Comparison of ENCODE assay signal across 22 cellular contexts in the genomic region with DNA sequence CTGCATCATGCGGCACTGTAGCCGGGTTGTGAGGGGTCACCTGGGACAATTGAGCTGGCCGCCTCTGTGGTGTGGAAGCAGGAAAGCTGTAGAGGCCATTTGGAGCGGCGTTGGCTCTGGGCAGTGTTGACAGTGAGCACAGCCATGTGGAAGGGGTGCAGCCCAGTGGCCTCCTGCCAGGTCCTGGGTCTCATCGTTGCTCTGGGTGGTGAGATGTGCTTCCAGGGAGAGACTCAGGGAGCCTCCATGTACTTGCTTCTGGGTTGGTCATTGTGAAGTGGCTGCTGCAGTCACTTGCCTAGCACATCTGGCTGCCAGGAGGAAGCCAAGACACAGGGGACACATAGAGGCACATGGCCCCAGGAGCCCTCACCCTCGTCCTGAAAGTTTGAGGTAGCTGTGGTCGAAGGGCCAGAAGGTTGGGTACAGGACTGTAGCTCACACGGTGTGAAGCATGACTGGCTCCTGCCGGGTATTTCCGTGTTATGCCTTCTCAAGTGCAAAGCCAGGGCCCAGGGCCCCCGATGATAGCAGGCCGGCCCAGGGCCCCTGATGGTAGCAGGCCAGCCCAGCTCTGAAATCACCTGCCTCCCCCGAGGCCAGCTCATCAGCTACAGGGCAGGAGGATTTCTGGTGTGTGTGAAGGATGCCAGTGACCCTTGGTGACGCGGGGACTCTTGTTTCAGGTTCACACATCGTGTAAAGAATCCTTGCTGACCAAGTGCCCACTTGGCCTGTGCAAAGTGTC.
DNase-seq lines count a peak whose midpoint lies in the region; ATAC-seq and TF ChIP-seq lines count a peak whose summit lies in the region.
"Had no signal": no experiment of that assay in that cellular context is flagged by ENCODE, and none has a peak within 500 bp of the region (broad histone marks: within the 10 kb centered on the region; RNA-seq: fewer than 3 reads in every experiment).

No MANE protein-coding gene starts in this region.

- no peak overlapping the region for H3K4me3 Mint-ChIP-seq in osteocyte (ENCODE audit: unreplicated experiment)
- H3K4me3 Mint-ChIP-seq: CD14-positive monocyte; T-helper 1 cell treated with Interleukin-12 subunit alpha and Interleukin-12 subunit beta and Interleukin-4 antibody, amounts not matched to agents 30 μg/mL and 1 μg/mL, for 36 hours had no signal

- TF ChIP-seq CTCF in omental fat pad (IDR thresholded peaks at IDR 0.05) (no peak), upper lobe of right lung (IDR thresholded peaks at IDR 0.05) (no peak), osteocyte (IDR thresholded peaks at IDR 0.05) (no peak)

- peaks cover 52% of the 10 kb centered on the region for H3K36me3 ChIP-seq in upper lobe of right lung

- ATAC-seq in activated naive CD4-positive, alpha-beta T cell treated with anti-CD3 and anti-CD28 coated beads, Interleukin-2, amount 50 U/mL, for 72 hours, result no peak
- ATAC-seq in Right ventricle myocardium inferior (peak; percentile 67), omental fat pad (ENCODE audit: low FRiP score) (no peak), upper lobe of right lung (no peak)

- DNase-seq in activated naive CD4-positive, alpha-beta T cell treated with anti-CD3 and anti-CD28 coated beads, Interleukin-2, amount 50 U/mL, for 72 hours (ENCODE audit: low spot score in 2 of 2), result no peak
- no peak for DNase-seq in activated naive CD4-positive, alpha-beta T cell treated with anti-CD3 and anti-CD28 coated beads, Interleukin-2, amount 50 U/mL, for 16 hours
- DNase-seq in Right ventricle myocardium inferior (ENCODE audit: missing footprints), result no peak
- peak; percentile 12 for DNase-seq in omental fat pad (ENCODE audit: low spot score)
- peak; percentile 52 for DNase-seq in upper lobe of right lung
- DNase-seq in osteocyte (ENCODE audit: extremely low spot score, unreplicated experiment), result no peak
- DNase-seq in NCI-H187 (lab: John Stamatoyannopoulos, UW), result no peak
- no peak for DNase-seq in NCI-H524 (lab: John Stamatoyannopoulos, UW)
- DNase-seq: activated CD8-positive, alpha-beta memory T cell treated with anti-CD3 and anti-CD28 coated beads for 24 hours; effector CD8-positive, alpha-beta T cell; GF-D8; H7; NCI-H1417 treated with DMSO at 0.1 percent for 48 hours; small intestine; stimulated activated CD4-positive, alpha-beta T cell treated with anti-CD3 and anti-CD28 coated beads, Interleukin-4, amount 100 ng/mL, for 1 hour; WERI-Rb-1 had no signal

- no peaks in the 10 kb centered on the region for H3K4me1 ChIP-seq in upper lobe of right lung
- H3K4me1 ChIP-seq: parathyroid adenoma, vagina had no signal

- intact Hi-C loops in Right ventricle myocardium inferior (cut with DNase I) (no loop called here), upper lobe of right lung (cut with DNase I) (no loop called here)

- no peaks in the 10 kb centered on the region for H3K27me3 ChIP-seq in upper lobe of right lung
- H3K27me3 ChIP-seq: esophagus muscularis mucosa, vagina had no signal

- H3K4me1 Mint-ChIP-seq in osteocyte (ENCODE audit: unreplicated experiment), result peaks cover 2% of the 10 kb centered on the region

- peaks cover under 1 to 5% of the 10 kb centered on the region in 2 donors for H3K36me3 Mint-ChIP-seq in activated naive CD4-positive, alpha-beta T cell treated with anti-CD3 and anti-CD28 coated beads, Interleukin-2, amount 50 U/mL, for 72 hours
- H3K36me3 Mint-ChIP-seq in osteocyte (ENCODE audit: unreplicated experiment), result peaks cover 32% of the 10 kb centered on the region

- peak overlapping the region; percentile 21 to 55 for H3K27ac Mint-ChIP-seq in activated naive CD4-positive, alpha-beta T cell treated with anti-CD3 and anti-CD28 coated beads, Interleukin-2, amount 50 U/mL, for 72 hours
- no peak overlapping the region for H3K27ac Mint-ChIP-seq in osteocyte (ENCODE audit: unreplicated experiment)
- H3K27ac Mint-ChIP-seq: activated T-helper 2 cell treated with anti-CD3 and anti-CD28 coated beads, Interferon-gamma antibody, Interleukin-2, Interleukin-4, amounts not matched to agents 10 μg/mL and 5 μg/mL and 100 μg/mL, durations not matched to agents 14 hours and 24 hours and 36 hours; T-helper 1 cell treated with Interleukin-12 subunit alpha and Interleukin-12 subunit beta and Interleukin-4 antibody, amounts not matched to agents 30 μg/mL and 1 μg/mL, for 36 hours had no signal

- peaks cover 0 to 5% of the 10 kb centered on the region in 2 donors for H3K9me3 Mint-ChIP-seq in activated naive CD4-positive, alpha-beta T cell treated with anti-CD3 and anti-CD28 coated beads, Interleukin-2, amount 50 U/mL, for 72 hours
- H3K9me3 Mint-ChIP-seq in osteocyte (ENCODE audit: unreplicated experiment), result peaks cover 6% of the 10 kb centered on the region
- H3K9me3 Mint-ChIP-seq: T-helper 1 cell treated with Interleukin-12 subunit alpha and Interleukin-12 subunit beta and Interleukin-4 antibody, amounts not matched to agents 30 μg/mL and 1 μg/mL, for 36 hours had no signal

- H3K27ac ChIP-seq in upper lobe of right lung, result no peak overlapping the region
- H3K27ac ChIP-seq: esophagus muscularis mucosa, parathyroid adenoma, vagina, WERI-Rb-1 had no signal

- no peaks in the 10 kb centered on the region for H3K9me3 ChIP-seq in upper lobe of right lung
- H3K9me3 ChIP-seq: esophagus muscularis mucosa, vagina had no signal

- H3K4me3 ChIP-seq in upper lobe of right lung, result no peak overlapping the region
- H3K4me3 ChIP-seq: esophagus muscularis mucosa, vagina had no signal

- no peaks in the 10 kb centered on the region for H3K27me3 Mint-ChIP-seq in osteocyte (ENCODE audit: unreplicated experiment)

Comparison
In these comparisons a context has a peak if more than half of its experiments do, and no peak if none do; other contexts are left out.
1. DNase-seq: peak in omental fat pad (single experiment) and upper lobe of right lung (single experiment); none in activated naive CD4-positive, alpha-beta T cell treated with anti-CD3 and anti-CD28 coated beads, Interleukin-2, amount 50 U/mL, for 72 hours (0 of 2), activated naive CD4-positive, alpha-beta T cell treated with anti-CD3 and anti-CD28 coated beads, Interleukin-2, amount 50 U/mL, for 16 hours (single experiment), Right ventricle myocardium inferior (single experiment), osteocyte (single experiment), NCI-H187 (0 of 2) and NCI-H524 (0 of 2).